In the genomic region with DNA sequence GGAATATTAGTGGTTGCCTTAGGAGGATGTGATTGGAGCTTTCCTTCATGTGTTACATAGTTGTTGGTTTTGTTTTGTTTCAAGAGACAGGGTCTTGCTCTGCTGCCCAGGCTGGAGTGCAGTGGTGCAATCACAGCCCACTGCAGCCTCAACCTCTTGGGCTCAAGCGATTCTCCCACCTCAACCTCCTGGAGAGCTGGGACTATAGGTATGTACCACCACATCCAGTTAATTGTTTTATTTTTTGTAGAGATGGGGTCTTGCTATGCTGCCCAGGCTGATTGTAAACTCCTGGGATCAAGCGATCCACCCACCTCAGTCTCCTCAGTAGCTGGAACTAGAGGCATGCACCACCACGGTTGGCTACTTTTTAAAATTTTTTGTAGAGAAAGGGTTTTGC, we compare ENCODE assay signal across 30 cellular contexts.
"Had no signal": no experiment of that assay in that cellular context is flagged by ENCODE, and none has a peak within 500 bp of the region (broad histone marks: within the 10 kb centered on the region; RNA-seq: fewer than 3 reads in every experiment).

No MANE protein-coding gene starts in this region.

- H3K9me3 ChIP-seq: ascending aorta, gastrocnemius medialis had no signal

- ATAC-seq: activated CD4-positive, CD25-positive, alpha-beta regulatory T cell treated with anti-CD3 and anti-CD28 coated beads, Interleukin-2, amount 50 U/mL, for 24 hours; activated CD8-positive, alpha-beta T cell treated with anti-CD3 and anti-CD28 coated beads for 36 hours; activated T-cell treated with anti-CD3 and anti-CD28 coated beads, Interleukin-2, amount 50 U/mL, for 4 hours; activated T-helper 17 cell treated with anti-CD3 and anti-CD28 coated beads, Interleukin-2, amount 50 U/mL, for 72 hours; effector memory CD8-positive, alpha-beta T cell; gastrocnemius medialis; heart left ventricle had no signal

- H3K4me1 ChIP-seq: ascending aorta, breast epithelium, esophagus muscularis mucosa, foreskin keratinocyte, gastrocnemius medialis, heart left ventricle had no signal

- DNase-seq: activated CD4-positive, alpha-beta T cell treated with anti-CD3 and anti-CD28 coated beads for 48 hours; activated CD4-positive, alpha-beta T cell treated with anti-CD3 and anti-CD28 coated beads, Interleukin-2, amount 50 U/mL, for 1 hour; activated CD4-positive, alpha-beta T cell treated with anti-CD3 and anti-CD28 coated beads, Interleukin-2, amount 50 U/mL, for 48 hours; activated CD8-positive, alpha-beta memory T cell treated with anti-CD3 and anti-CD28 coated beads for 24 hours; activated CD8-positive, alpha-beta T cell treated with anti-CD3 and anti-CD28 coated beads for 36 hours; activated gamma-delta T cell; activated naive CD4-positive, alpha-beta T cell; activated naive CD4-positive, alpha-beta T cell treated with anti-CD3 and anti-CD28 coated beads, Interleukin-2, amount 10 ng/mL, durations not matched to agents 7 days and 5 days; activated naive CD8-positive, alpha-beta T cell treated with anti-CD3 and anti-CD28 coated beads, Interleukin-2, amount 10 ng/mL, durations not matched to agents 7 days and 5 days; activated T-cell treated with anti-CD3 and anti-CD28 coated beads, Interleukin-2, amount 50 U/mL, for 4 hours; central memory CD4-positive, alpha-beta T cell; cerebellar nuclear complex; dermis blood vessel endothelial cell; effector CD4-positive, alpha-beta T cell; effector memory CD8-positive, alpha-beta T cell; erythroblast; foreskin keratinocyte; gastrocnemius medialis; glutamatergic neuron; heart left ventricle; T-helper 2 cell had no signal

- H3K27me3 ChIP-seq: ascending aorta, breast epithelium, cardiac muscle cell, esophagus muscularis mucosa, foreskin keratinocyte, gastrocnemius medialis, heart left ventricle had no signal

- H3K4me3 Mint-ChIP-seq: activated CD8-positive, alpha-beta T cell treated with anti-CD3 and anti-CD28 coated beads for 36 hours; activated naive CD4-positive, alpha-beta T cell treated with anti-CD3 and anti-CD28 coated beads, Interleukin-2, amount 10 ng/mL, durations not matched to agents 7 days and 5 days; activated naive CD8-positive, alpha-beta T cell treated with anti-CD3 and anti-CD28 coated beads, Interleukin-2, amount 10 ng/mL, durations not matched to agents 7 days and 5 days; activated T-cell treated with anti-CD3 and anti-CD28 coated beads, Interleukin-2, amount 50 U/mL, for 4 hours; activated T-helper 17 cell treated with anti-CD3 and anti-CD28 coated beads, Interleukin-2, amount 50 U/mL, for 72 hours; brain; effector memory CD8-positive, alpha-beta T cell had no signal

- H3K36me3 Mint-ChIP-seq: activated naive CD4-positive, alpha-beta T cell treated with anti-CD3 and anti-CD28 coated beads, Interleukin-2, amount 10 ng/mL, durations not matched to agents 7 days and 5 days; activated naive CD4-positive, alpha-beta T cell treated with anti-CD3 and anti-CD28 coated beads, Interleukin-2, amount 50 U/mL, for 72 hours; activated naive CD8-positive, alpha-beta T cell treated with anti-CD3 and anti-CD28 coated beads, Interleukin-2, amount 10 ng/mL, durations not matched to agents 7 days and 5 days; brain had no signal

- H3K27me3 Mint-ChIP-seq: activated CD8-positive, alpha-beta T cell treated with anti-CD3 and anti-CD28 coated beads for 36 hours; activated naive CD8-positive, alpha-beta T cell treated with anti-CD3 and anti-CD28 coated beads, Interleukin-2, amount 10 ng/mL, durations not matched to agents 7 days and 5 days; activated T-helper 17 cell treated with anti-CD3 and anti-CD28 coated beads, Interleukin-2, amount 50 U/mL, for 72 hours had no signal

- H3K27ac Mint-ChIP-seq: activated CD8-positive, alpha-beta T cell treated with anti-CD3 and anti-CD28 coated beads for 36 hours; activated naive CD4-positive, alpha-beta T cell treated with anti-CD3 and anti-CD28 coated beads, Interleukin-2, amount 10 ng/mL, durations not matched to agents 7 days and 5 days; activated naive CD4-positive, alpha-beta T cell treated with anti-CD3 and anti-CD28 coated beads, Interleukin-2, amount 50 U/mL, for 72 hours; activated naive CD8-positive, alpha-beta T cell treated with anti-CD3 and anti-CD28 coated beads, Interleukin-2, amount 10 ng/mL, durations not matched to agents 7 days and 5 days; activated T-helper 17 cell treated with anti-CD3 and anti-CD28 coated beads, Interleukin-2, amount 50 U/mL, for 72 hours; brain; effector memory CD8-positive, alpha-beta T cell had no signal

- H3K9me3 Mint-ChIP-seq: activated naive CD4-positive, alpha-beta T cell treated with anti-CD3 and anti-CD28 coated beads, Interleukin-2, amount 50 U/mL, for 72 hours; activated T-cell treated with anti-CD3 and anti-CD28 coated beads, Interleukin-2, amount 50 U/mL, for 4 hours; activated T-helper 17 cell treated with anti-CD3 and anti-CD28 coated beads, Interleukin-2, amount 50 U/mL, for 72 hours; effector memory CD8-positive, alpha-beta T cell had no signal

- H3K4me1 Mint-ChIP-seq: activated naive CD4-positive, alpha-beta T cell treated with anti-CD3 and anti-CD28 coated beads, Interleukin-2, amount 10 ng/mL, durations not matched to agents 7 days and 5 days; activated naive CD8-positive, alpha-beta T cell treated with anti-CD3 and anti-CD28 coated beads, Interleukin-2, amount 10 ng/mL, durations not matched to agents 7 days and 5 days; activated T-helper 17 cell treated with anti-CD3 and anti-CD28 coated beads, Interleukin-2, amount 50 U/mL, for 72 hours; brain had no signal

- H3K36me3 ChIP-seq: ascending aorta, breast epithelium, cardiac muscle cell, esophagus muscularis mucosa, gastrocnemius medialis, heart left ventricle had no signal

- H3K4me3 ChIP-seq: ascending aorta, breast epithelium, cardiac muscle cell, coronary artery, esophagus muscularis mucosa, gastrocnemius medialis, heart left ventricle had no signal

- H3K27ac ChIP-seq: ascending aorta, breast epithelium, cardiac muscle cell, coronary artery, esophagus muscularis mucosa, foreskin keratinocyte, gastrocnemius medialis, heart left ventricle had no signal
